8 cellular contexts compared by ENCODE assay signal in genomic region chr6:110039996-110040383, GRCh38.
DNase-seq lines count a peak whose midpoint lies in the region; ATAC-seq and TF ChIP-seq lines count a peak whose summit lies in the region.

No MANE protein-coding gene starts in this region.

- peak overlapping the region; percentile 85 for H3K4me3 Mint-ChIP-seq in natural killer cell treated with Interleukin-12 subunit alpha and Interleukin-12 subunit beta and Interleukin-15 and Interleukin-18, amount 100 ng/mL, for 72 hours

- H3K4me3 ChIP-seq in endocrine pancreas (ENCODE audit: control insufficient read depth, insufficient read depth, low read length): peak overlapping the region; percentile 71
- H3K4me3 ChIP-seq in vagina: peak overlapping the region; percentile 1 to 22

- peak overlapping the region; percentile 76 to 88 for H3K27ac Mint-ChIP-seq in natural killer cell treated with Interleukin-12 subunit alpha and Interleukin-12 subunit beta and Interleukin-15 and Interleukin-18, amount 100 ng/mL, for 72 hours

- no peaks in the 10 kb centered on the region for H3K9me3 ChIP-seq in endocrine pancreas (ENCODE audit: control insufficient read depth, low read length)
- no peaks in the 10 kb centered on the region for H3K9me3 ChIP-seq in vagina

- H3K4me1 Mint-ChIP-seq in natural killer cell treated with Interleukin-12 subunit alpha and Interleukin-12 subunit beta and Interleukin-15 and Interleukin-18, amount 100 ng/mL, for 72 hours (ENCODE audit: low read depth in 2 of 2): peaks cover 16 to 21% of the 10 kb centered on the region in 2 donors

- DNase-seq in Right ventricle myocardium inferior (ENCODE audit: missing footprints) (no peak), cardiac septum (ENCODE audit: low spot score) (no peak), NCI-H2107 (lab: John Stamatoyannopoulos, UW) (peak; percentile 33), vagina (ENCODE audit: extremely low spot score in 2 of 2) (peak; percentile 49 to 85)
- peak; percentile 34 to 50 for DNase-seq in activated CD4-positive, alpha-beta T cell treated with anti-CD3 and anti-CD28 coated beads, Interleukin-2, amount 50 U/mL, for 48 hours
- DNase-seq in natural killer cell treated with Interleukin-12 subunit alpha and Interleukin-12 subunit beta and Interleukin-15 and Interleukin-18, amount 100 ng/mL, for 72 hours (ENCODE audit: low spot score): no peak

- H3K9ac ChIP-seq in endocrine pancreas (ENCODE audit: control insufficient read depth, insufficient read depth, low read length): peak overlapping the region; percentile 54

- ATAC-seq in Right ventricle myocardium inferior (peak; percentile 51), HG03045 (IDR thresholded peaks at IDR 0.05; ENCODE audit: unreplicated experiment) (peak; percentile 42)
- ATAC-seq in natural killer cell treated with Interleukin-12 subunit alpha and Interleukin-12 subunit beta and Interleukin-15 and Interleukin-18, amount 100 ng/mL, for 72 hours: peak; percentile 52 to 61

- no peaks in the 10 kb centered on the region for H3K27me3 ChIP-seq in endocrine pancreas (ENCODE audit: control insufficient read depth, insufficient read depth, low read length)
- no peaks in the 10 kb centered on the region for H3K27me3 ChIP-seq in vagina

- H3K27me3 Mint-ChIP-seq in natural killer cell treated with Interleukin-12 subunit alpha and Interleukin-12 subunit beta and Interleukin-15 and Interleukin-18, amount 100 ng/mL, for 72 hours: no peaks in the 10 kb centered on the region

- H3K36me3 ChIP-seq in endocrine pancreas (ENCODE audit: control insufficient read depth, insufficient read depth, low read length): no peaks in the 10 kb centered on the region
- no peaks in the 10 kb centered on the region for H3K36me3 ChIP-seq in vagina

- no peaks in the 10 kb centered on the region for H3K4me1 ChIP-seq in endocrine pancreas (ENCODE audit: control insufficient read depth, insufficient read depth, low read length)
- peaks cover 12% of the 10 kb centered on the region for H3K4me1 ChIP-seq in vagina

- intact Hi-C loops in Right ventricle myocardium inferior (cut with DNase I): loop anchor here (1.0 to 5.0 kb wide), 2 partner anchors 335 to 513 kb away; no protein-coding TSS in a partner anchor
- intact Hi-C loops in cardiac septum (cut with DNase I): loop anchor here (1.0 to 10.0 kb wide), 4 partner anchors 245 to 513 kb away; no protein-coding TSS in a partner anchor
- intact Hi-C loops in vagina (cut with DNase I): loop anchor here (1.0 to 10.0 kb wide), 2 partner anchors 337 to 355 kb away; no protein-coding TSS in a partner anchor

- H3K27ac ChIP-seq in vagina: no peak overlapping the region

- no peak for TF ChIP-seq POLR2A in vagina (IDR thresholded peaks at IDR 0.05)

- H3K9me3 Mint-ChIP-seq in natural killer cell treated with Interleukin-12 subunit alpha and Interleukin-12 subunit beta and Interleukin-15 and Interleukin-18, amount 100 ng/mL, for 72 hours: no peaks in the 10 kb centered on the region

- TF ChIP-seq CTCF in vagina (IDR thresholded peaks at IDR 0.05): peak in 1 of 3 experiments; percentile 19

- H3K36me3 Mint-ChIP-seq in natural killer cell treated with Interleukin-12 subunit alpha and Interleukin-12 subunit beta and Interleukin-15 and Interleukin-18, amount 100 ng/mL, for 72 hours: no peaks in the 10 kb centered on the region

Comparison
In these comparisons a context has a peak if more than half of its experiments do, and no peak if none do; other contexts are left out.
1. DNase-seq: peak in NCI-H2107 (single experiment), activated CD4-positive, alpha-beta T cell treated with anti-CD3 and anti-CD28 coated beads, Interleukin-2, amount 50 U/mL, for 48 hours (2 of 2) and vagina (2 of 2); none in Right ventricle myocardium inferior (single experiment), cardiac septum (single experiment) and natural killer cell treated with Interleukin-12 subunit alpha and Interleukin-12 subunit beta and Interleukin-15 and Interleukin-18, amount 100 ng/mL, for 72 hours (single experiment).
2. Peak in every context shown above with its lines, with median percentiles within 50 percentile points of each other: ATAC-seq.